ENCODE assay signal across 8 cellular contexts in the genomic region with DNA sequence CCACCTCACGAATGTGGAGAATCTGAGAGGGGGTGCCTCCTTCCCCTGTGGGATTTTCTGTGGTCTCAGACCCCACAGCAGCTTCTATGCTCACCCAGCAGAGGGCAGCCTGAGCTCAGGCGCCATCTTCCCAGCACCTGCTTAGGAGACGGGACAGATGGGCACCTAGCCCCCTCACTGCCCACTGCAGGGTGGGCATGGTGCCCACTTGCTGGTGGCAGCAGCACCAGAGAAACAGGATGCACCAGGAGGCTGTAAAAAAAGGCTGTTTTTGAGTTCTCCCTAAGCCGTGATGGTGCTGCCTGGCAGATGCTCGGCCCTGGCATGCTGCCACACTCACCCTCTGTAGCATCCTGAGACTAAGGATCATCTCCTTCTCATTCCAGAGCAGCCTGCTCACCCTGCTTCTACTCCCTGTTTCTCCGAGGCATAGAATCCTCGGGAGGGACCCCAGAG. TPM values are rescaled to one million over a fixed set of nuclear protein-coding genes. Genes with fewer than 3 reads are reported as not detected.
DNase-seq lines count a peak whose midpoint lies in the region; ATAC-seq and TF ChIP-seq lines count a peak whose summit lies in the region.

No MANE protein-coding gene starts in this region.

- H3K27ac ChIP-seq in KMS-11, result no peak overlapping the region
- peak overlapping the region in 1 of 2 donors; percentile 91 for H3K27ac ChIP-seq in aorta (ENCODE audit: low read depth in 1 of 2, low read length in 2 of 2)

- intact Hi-C loops in Right ventricle myocardium inferior (cut with DNase I), result loop anchor here (1.0 kb wide), 2 partner anchors 65 to 100 kb away; no protein-coding TSS in a partner anchor
- intact Hi-C loops in aorta (cut with DNase I), result loop anchor here in 1 of 2 donors (1.0 to 2.0 kb wide), 3 partner anchors 18 to 100 kb away; partner anchors contain the start of gene SLC20A1

- POLR2A ChIA-PET in activated naive CD8-positive, alpha-beta T cell treated with anti-CD3 and anti-CD28 coated beads, Interleukin-2, amount 10 ng/mL, durations not matched to agents 7 days and 5 days (lab: Charles Lee), result interaction anchor here (1.2 to 14.3 kb wide), 6 partner anchors 8 to 99 kb away, joined by 3 to 293 read pairs (median 7); partner anchors contain the start of gene SLC20A1

- peaks cover 2% of the 10 kb centered on the region for H3K36me3 Mint-ChIP-seq in activated naive CD8-positive, alpha-beta T cell treated with anti-CD3 and anti-CD28 coated beads, Interleukin-2, amount 10 ng/mL, durations not matched to agents 7 days and 5 days
- H3K36me3 Mint-ChIP-seq in progenitor cell of endocrine pancreas (ENCODE audit: insufficient read depth), result no peaks in the 10 kb centered on the region

- H3K4me2 ChIP-seq in KMS-11, result peak overlapping the region; percentile 54

- H3K36me3 ChIP-seq in KMS-11 (ENCODE audit: insufficient read depth) (no peaks in the 10 kb centered on the region), aorta (ENCODE audit: control insufficient read depth in 1 of 2, insufficient read depth in 2 of 2, low read length in 1 of 2) (no peaks in the 10 kb centered on the region)

- no peaks in the 10 kb centered on the region for H3K9me3 Mint-ChIP-seq in activated naive CD8-positive, alpha-beta T cell treated with anti-CD3 and anti-CD28 coated beads, Interleukin-2, amount 10 ng/mL, durations not matched to agents 7 days and 5 days
- H3K9me3 Mint-ChIP-seq in progenitor cell of endocrine pancreas (ENCODE audit: low read depth), result no peaks in the 10 kb centered on the region

- 8% methylated on average over 7 of the region's 7 CpGs for WGBS in aorta, 2 donors

- H3K27me3 Mint-ChIP-seq in activated naive CD8-positive, alpha-beta T cell treated with anti-CD3 and anti-CD28 coated beads, Interleukin-2, amount 10 ng/mL, durations not matched to agents 7 days and 5 days, result peaks cover 3% of the 10 kb centered on the region
- peaks cover 20% of the 10 kb centered on the region for H3K27me3 Mint-ChIP-seq in progenitor cell of endocrine pancreas

- H3K4me3 Mint-ChIP-seq in activated naive CD8-positive, alpha-beta T cell treated with anti-CD3 and anti-CD28 coated beads, Interleukin-2, amount 10 ng/mL, durations not matched to agents 7 days and 5 days, result peak overlapping the region; percentile 50
- H3K4me3 Mint-ChIP-seq in progenitor cell of endocrine pancreas (ENCODE audit: low read depth), result no peak overlapping the region

- peak overlapping the region; percentile 85 for H3K27ac Mint-ChIP-seq in activated naive CD8-positive, alpha-beta T cell treated with anti-CD3 and anti-CD28 coated beads, Interleukin-2, amount 10 ng/mL, durations not matched to agents 7 days and 5 days
- no peak overlapping the region for H3K27ac Mint-ChIP-seq in progenitor cell of endocrine pancreas

- H4K20me1 ChIP-seq in KMS-11 (ENCODE audit: insufficient read depth), result no peaks in the 10 kb centered on the region

- H3K4me3 ChIP-seq in KMS-11 (IDR thresholded peaks at IDR 0.05; ENCODE audit: insufficient read depth, low read depth, low read length) (peak overlapping the region; percentile 49), aorta (ENCODE audit: low read length in 2 of 2) (no peak overlapping the region)

- ATAC-seq in SK-N-SH treated with all-trans-retinoic acid at 6 μM for 48 hours (peak; percentile 80), Right ventricle myocardium inferior (peak; percentile 77), aorta (ENCODE audit: low FRiP score) (peak; percentile 87), GM18861 (IDR thresholded peaks at IDR 0.05; ENCODE audit: unreplicated experiment) (no peak)
- peak; percentile 30 for ATAC-seq in activated naive CD8-positive, alpha-beta T cell treated with anti-CD3 and anti-CD28 coated beads, Interleukin-2, amount 10 ng/mL, durations not matched to agents 7 days and 5 days (ENCODE audit: low read depth)

- H3K9ac ChIP-seq in KMS-11, result no peak overlapping the region

- H2AFZ ChIP-seq in KMS-11 (ENCODE audit: low read depth), result peak overlapping the region; percentile 64

- H3K4me1 Mint-ChIP-seq in activated naive CD8-positive, alpha-beta T cell treated with anti-CD3 and anti-CD28 coated beads, Interleukin-2, amount 10 ng/mL, durations not matched to agents 7 days and 5 days, result peaks cover 57% of the 10 kb centered on the region
- H3K4me1 Mint-ChIP-seq in progenitor cell of endocrine pancreas (ENCODE audit: low read depth), result peaks cover 9% of the 10 kb centered on the region

- H3K27me3 ChIP-seq in KMS-11 (ENCODE audit: insufficient read depth, low read depth) (0 out of 2 replicates have a peak, but pooled peaks cover 7% of the 10 kb centered on the region), aorta (ENCODE audit: control insufficient read depth in 1 of 2, insufficient read depth in 2 of 2, low read length in 1 of 2) (no peaks in the 10 kb centered on the region)

- TF ChIP-seq CTCF in GM12872 (IDR thresholded peaks at IDR 0.05; ENCODE audit: insufficient read depth, low read depth, low read length), result peak; percentile 97
- TF ChIP-seq CTCF in KMS-11 (conservative IDR thresholded peaks at IDR 0.05; ENCODE audit: low read depth, low read length), result peak; percentile 65
- peak; percentile 71 for TF ChIP-seq CTCF in progenitor cell of endocrine pancreas (IDR thresholded peaks at IDR 0.05; ENCODE audit: unreplicated experiment)

- H3K4me1 ChIP-seq in KMS-11 (ENCODE audit: low read depth, poor library complexity, severe bottlenecking), result peaks cover 12% of the 10 kb centered on the region
- H3K4me1 ChIP-seq in aorta (ENCODE audit: control insufficient read depth in 1 of 2, insufficient read depth in 2 of 2, low read length in 2 of 2), result no peaks in the 10 kb centered on the region

- peak; percentile 75 for DNase-seq in activated naive CD8-positive, alpha-beta T cell treated with anti-CD3 and anti-CD28 coated beads, Interleukin-2, amount 10 ng/mL, durations not matched to agents 7 days and 5 days
- DNase-seq in Right ventricle myocardium inferior (ENCODE audit: missing footprints), result peak; percentile 79
- peak; percentile 18 for DNase-seq in progenitor cell of endocrine pancreas (ENCODE audit: low spot score, unreplicated experiment)
- peak; percentile 79 to 88 for DNase-seq in aorta

- no peaks in the 10 kb centered on the region for H3K9me3 ChIP-seq in aorta (ENCODE audit: control insufficient read depth, low read length)

- H3K79me2 ChIP-seq in KMS-11 (ENCODE audit: insufficient read depth, low read depth), result no peaks in the 10 kb centered on the region

TF ChIP-seq in SK-N-SH treated with all-trans-retinoic acid at 6 μM for 48 hours, 23 proteins besides CTCF, POLR2A, EP300 and RAD21:
- TF ChIP-seq ZFP30 (CRISPR knock-in tag; IDR thresholded peaks at IDR 0.05) (no peak), CREB5 (CRISPR knock-in tag; IDR thresholded peaks at IDR 0.05; ENCODE audit: low read depth) (no peak)
- TF ChIP-seq, protein P1, sequence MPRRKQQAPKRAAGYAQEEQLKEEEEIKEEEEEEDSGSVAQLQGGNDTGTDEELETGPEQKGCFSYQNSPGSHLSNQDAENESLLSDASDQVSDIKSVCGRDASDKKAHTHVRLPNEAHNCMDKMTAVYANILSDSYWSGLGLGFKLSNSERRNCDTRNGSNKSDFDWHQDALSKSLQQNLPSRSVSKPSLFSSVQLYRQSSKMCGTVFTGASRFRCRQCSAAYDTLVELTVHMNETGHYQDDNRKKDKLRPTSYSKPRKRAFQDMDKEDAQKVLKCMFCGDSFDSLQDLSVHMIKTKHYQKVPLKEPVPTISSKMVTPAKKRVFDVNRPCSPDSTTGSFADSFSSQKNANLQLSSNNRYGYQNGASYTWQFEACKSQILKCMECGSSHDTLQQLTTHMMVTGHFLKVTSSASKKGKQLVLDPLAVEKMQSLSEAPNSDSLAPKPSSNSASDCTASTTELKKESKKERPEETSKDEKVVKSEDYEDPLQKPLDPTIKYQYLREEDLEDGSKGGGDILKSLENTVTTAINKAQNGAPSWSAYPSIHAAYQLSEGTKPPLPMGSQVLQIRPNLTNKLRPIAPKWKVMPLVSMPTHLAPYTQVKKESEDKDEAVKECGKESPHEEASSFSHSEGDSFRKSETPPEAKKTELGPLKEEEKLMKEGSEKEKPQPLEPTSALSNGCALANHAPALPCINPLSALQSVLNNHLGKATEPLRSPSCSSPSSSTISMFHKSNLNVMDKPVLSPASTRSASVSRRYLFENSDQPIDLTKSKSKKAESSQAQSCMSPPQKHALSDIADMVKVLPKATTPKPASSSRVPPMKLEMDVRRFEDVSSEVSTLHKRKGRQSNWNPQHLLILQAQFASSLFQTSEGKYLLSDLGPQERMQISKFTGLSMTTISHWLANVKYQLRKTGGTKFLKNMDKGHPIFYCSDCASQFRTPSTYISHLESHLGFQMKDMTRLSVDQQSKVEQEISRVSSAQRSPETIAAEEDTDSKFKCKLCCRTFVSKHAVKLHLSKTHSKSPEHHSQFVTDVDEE (CRISPR knock-in tag; IDR thresholded peaks at IDR 0.05), result peak; percentile 29; the same call in 1 of the 2 replicates

RNA-seq across cellular contexts. Expression of gene SLC20A1, which starts 19.1 kb away (rescaled TPM):
- 100 to 1,000 TPM; 105 to 113 TPM for total RNA-seq in activated naive CD8-positive, alpha-beta T cell treated with anti-CD3 and anti-CD28 coated beads, Interleukin-2, amount 10 ng/mL, durations not matched to agents 7 days and 5 days
- 10.2 TPM for total RNA-seq in Right ventricle myocardium inferior
- 56.0 and 62.0 TPM in 2 replicates for total RNA-seq in progenitor cell of endocrine pancreas
- total RNA-seq in aorta, result 10 to 100 TPM; 51.9 to 82.6 TPM
- polyA plus RNA-seq in aorta, result 10 to 100 TPM in 1 of 2 donors, 1 to 10 TPM in 1; 7.0 to 19.6 TPM

RNA-seq across cellular contexts. Expression of gene CHCHD5, which starts 42.2 kb away (rescaled TPM):
- 10 to 100 TPM; 32.1 to 35.2 TPM for total RNA-seq in activated naive CD8-positive, alpha-beta T cell treated with anti-CD3 and anti-CD28 coated beads, Interleukin-2, amount 10 ng/mL, durations not matched to agents 7 days and 5 days
- total RNA-seq in Right ventricle myocardium inferior, result 20.8 TPM
- total RNA-seq in progenitor cell of endocrine pancreas, result 37.0 and 38.4 TPM in 2 replicates
- 10 to 100 TPM; 19.0 to 19.2 TPM for total RNA-seq in aorta
- polyA plus RNA-seq in aorta, result 10 to 100 TPM; 27.7 to 32.0 TPM

Comparison
In these comparisons a context has a peak if more than half of its experiments do, and no peak if none do; other contexts are left out.
1. DNase-seq: peak in every context shown above with its lines; median percentile 84 in aorta; 79 in Right ventricle myocardium inferior; 75 in activated naive CD8-positive, alpha-beta T cell treated with anti-CD3 and anti-CD28 coated beads, Interleukin-2, amount 10 ng/mL, durations not matched to agents 7 days and 5 days; 18 in progenitor cell of endocrine pancreas.